In the genomic region with DNA sequence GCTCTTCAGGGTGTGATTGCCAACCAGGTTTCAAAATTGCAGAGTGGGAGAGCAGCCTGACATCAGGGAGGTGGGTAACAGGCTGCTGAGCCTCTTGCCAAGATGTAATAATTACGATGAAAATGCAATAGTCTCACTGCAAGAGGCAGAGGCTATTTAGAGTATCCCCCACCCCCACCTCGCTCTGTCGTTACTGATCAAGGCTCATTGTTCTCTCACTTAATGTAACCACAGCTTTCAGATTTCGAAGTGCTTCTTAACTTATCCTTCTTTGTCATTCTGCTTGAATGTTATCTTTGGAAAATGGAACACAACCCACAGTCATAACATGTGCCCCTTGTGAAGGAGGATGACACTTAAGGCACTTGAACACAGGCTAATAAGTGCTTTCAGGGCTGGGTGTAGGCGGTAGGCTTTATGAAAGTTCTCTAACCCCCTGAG, we compare ENCODE assay signal across 24 cellular contexts.
DNase-seq lines count a peak whose midpoint lies in the region; ATAC-seq and TF ChIP-seq lines count a peak whose summit lies in the region.
"Had no signal": no experiment of that assay in that cellular context is flagged by ENCODE, and none has a peak within 500 bp of the region (broad histone marks: within the 10 kb centered on the region; RNA-seq: fewer than 3 reads in every experiment).

No MANE protein-coding gene starts in this region.

- H3K9me3 ChIP-seq in HEK293 (ENCODE audit: control insufficient read depth, insufficient read depth, low read depth, low read length) (no peaks in the 10 kb centered on the region), SK-N-SH (no peaks in the 10 kb centered on the region), tibial artery (no peaks in the 10 kb centered on the region)
- H3K9me3 ChIP-seq: upper lobe of left lung had no signal

- no peaks in the 10 kb centered on the region for H3K27me3 ChIP-seq in SK-N-SH (ENCODE audit: insufficient read depth)
- H3K27me3 ChIP-seq in tibial artery = no peaks in the 10 kb centered on the region
- H3K27me3 ChIP-seq: spleen, upper lobe of left lung had no signal

- H3K4me3 ChIP-seq in HEK293 (ENCODE audit: low read depth, low read length) = no peak overlapping the region
- no peak overlapping the region for H3K4me3 ChIP-seq in SK-N-SH (ENCODE audit: low read depth in 2 of 2, low read length in 1 of 2)
- no peak overlapping the region for H3K4me3 ChIP-seq in tibial artery
- H3K4me3 ChIP-seq: spleen, upper lobe of left lung had no signal

- intact Hi-C loops in tibial artery (cut with DNase I; ENCODE audit: low total_unique reads) = no loop called here

- H3K9me3 Mint-ChIP-seq in nephron = peaks cover 18% of the 10 kb centered on the region
- H3K9me3 Mint-ChIP-seq: activated CD4-positive, alpha-beta memory T cell treated with anti-CD3 and anti-CD28 coated beads, Interleukin-2, amount 10 ng/mL, durations not matched to agents 7 days and 5 days had no signal

- WGBS in SK-N-SH (ENCODE audit: low lambda C conversion rate) = 58% methylated on average over 5 of the region's 5 CpGs

- POLR2A ChIA-PET in HEK293 (lab: Yijun Ruan, JAX) (no interaction called here), SK-N-SH (lab: Yijun Ruan, JAX) (no interaction called here)

- H3K9ac ChIP-seq in SK-N-SH = no peak overlapping the region

- no peak for TF ChIP-seq CTCF in HEK293 (tag by site-specific recombination; IDR thresholded peaks at IDR 0.05)
- no peak for TF ChIP-seq CTCF in nephron (IDR thresholded peaks at IDR 0.05; ENCODE audit: unreplicated experiment in 3 of 3)
- no peak for TF ChIP-seq CTCF in SK-N-SH (IDR thresholded peaks at IDR 0.05)
- no peak for TF ChIP-seq CTCF in tibial artery (IDR thresholded peaks at IDR 0.05)

- CTCF ChIA-PET in HEK293 (lab: Yijun Ruan, JAX) = interaction anchor here (0.6 kb wide), 1 partner anchor 253 kb away, joined by 3 read pairs; no protein-coding TSS in a partner anchor
- CTCF ChIA-PET in SK-N-SH (lab: Yijun Ruan, JAX) = interaction anchor here (0.6 kb wide), 1 partner anchor 653 kb away, joined by 3 read pairs; no protein-coding TSS in a partner anchor

- H3K27ac ChIP-seq in HEK293 (ENCODE audit: extremely low read depth, low read depth, low read length) (no peak overlapping the region), SK-N-SH (ENCODE audit: low read depth in 2 of 2, low read length in 1 of 2) (no peak overlapping the region), tibial artery (no peak overlapping the region)
- H3K27ac ChIP-seq: epithelial cell of prostate, spleen, upper lobe of left lung had no signal

- H3K4me1 ChIP-seq in HEK293 (ENCODE audit: control insufficient read depth, insufficient read depth, low read length) (peaks cover 2% of the 10 kb centered on the region; the same call in 1 of the 2 replicates), SK-N-SH (ENCODE audit: control insufficient read depth in 1 of 2, insufficient read depth in 2 of 2, low read depth in 1 of 2, low read length in 1 of 2) (peaks cover 0 to 5% of the 10 kb centered on the region in 2 experiments; a peak in 1 of 4 replicates), tibial artery (no peaks in the 10 kb centered on the region)
- H3K4me1 ChIP-seq: spleen had no signal

- peak overlapping the region; percentile 1 to 84 (median 24) for H3K27ac Mint-ChIP-seq in nephron
- H3K27ac Mint-ChIP-seq: activated CD4-positive, alpha-beta memory T cell treated with anti-CD3 and anti-CD28 coated beads, Interleukin-2, amount 10 ng/mL, durations not matched to agents 7 days and 5 days; activated naive CD4-positive, alpha-beta T cell treated with anti-CD3 and anti-CD28 coated beads, Interleukin-2, amount 10 ng/mL, durations not matched to agents 7 days and 5 days; CD4-positive, alpha-beta T cell had no signal

- H3K9me2 ChIP-seq in SK-N-SH = no peaks in the 10 kb centered on the region

- peak; percentile 61 for DNase-seq in NCI-H187 treated with DMSO at 0.1 percent for 48 hours (lab: John Stamatoyannopoulos, UW)
- DNase-seq in NCI-H748 treated with DMSO at 0.1 percent for 48 hours (lab: John Stamatoyannopoulos, UW) = peak; percentile 51
- DNase-seq in activated CD4-positive, alpha-beta T cell treated with anti-CD3 and anti-CD28 coated beads for 4 hours = no peak
- DNase-seq in SK-N-SH = no peak
- DNase-seq in tibial artery = no peak
- DNase-seq: activated CD4-positive, alpha-beta memory T cell treated with anti-CD3 and anti-CD28 coated beads, Interleukin-2, amount 10 ng/mL, durations not matched to agents 7 days and 5 days; activated CD4-positive, CD25-positive, alpha-beta regulatory T cell; activated naive CD4-positive, alpha-beta T cell treated with anti-CD3 and anti-CD28 coated beads, Interleukin-2, amount 10 ng/mL, durations not matched to agents 7 days and 5 days; activated T-cell treated with anti-CD3 and anti-CD28 coated beads, Interleukin-2, amount 50 U/mL, for 4 hours; CD4-positive, alpha-beta T cell; central memory CD4-positive, alpha-beta T cell; hippocampal formation; NCI-H2171 treated with DMSO at 0.1 percent for 48 hours; occipital lobe; retina; spleen; stimulated activated CD4-positive, alpha-beta T cell treated with anti-CD3 and anti-CD28 coated beads, Interleukin-4, amount 100 ng/mL, for 24 hours; T1000; upper lobe of left lung had no signal

- ATAC-seq in HG03139 (IDR thresholded peaks at IDR 0.05; ENCODE audit: unreplicated experiment) = no peak
- ATAC-seq: activated T-cell treated with anti-CD3 and anti-CD28 coated beads, Interleukin-2, amount 50 U/mL, for 4 hours; HCT116 had no signal

- no peak overlapping the region for H3K4me3 Mint-ChIP-seq in nephron
- H3K4me3 Mint-ChIP-seq: activated CD4-positive, alpha-beta memory T cell treated with anti-CD3 and anti-CD28 coated beads, Interleukin-2, amount 10 ng/mL, durations not matched to agents 7 days and 5 days; activated naive CD4-positive, alpha-beta T cell treated with anti-CD3 and anti-CD28 coated beads, Interleukin-2, amount 10 ng/mL, durations not matched to agents 7 days and 5 days; activated T-cell treated with anti-CD3 and anti-CD28 coated beads, Interleukin-2, amount 50 U/mL, for 4 hours; CD4-positive, alpha-beta T cell had no signal

- H3K79me2 ChIP-seq in SK-N-SH (ENCODE audit: insufficient read depth) = no peaks in the 10 kb centered on the region

- H4K20me1 ChIP-seq in SK-N-SH (ENCODE audit: insufficient read depth) = no peaks in the 10 kb centered on the region

- H3K4me2 ChIP-seq in SK-N-SH = no peak overlapping the region

- H3K4me1 Mint-ChIP-seq in nephron = peaks cover 14% of the 10 kb centered on the region
- H3K4me1 Mint-ChIP-seq: activated CD4-positive, alpha-beta memory T cell treated with anti-CD3 and anti-CD28 coated beads, Interleukin-2, amount 10 ng/mL, durations not matched to agents 7 days and 5 days; activated naive CD4-positive, alpha-beta T cell treated with anti-CD3 and anti-CD28 coated beads, Interleukin-2, amount 10 ng/mL, durations not matched to agents 7 days and 5 days had no signal

- TF ChIP-seq EP300 in SK-N-SH (IDR thresholded peaks at IDR 0.05; ENCODE audit: borderline replicate concordance in 1 of 2, low read depth in 1 of 2, low read length in 1 of 2) = no peak

- no peak for TF ChIP-seq RAD21 in SK-N-SH (IDR thresholded peaks at IDR 0.05; ENCODE audit: low read length)

- H3K27me3 Mint-ChIP-seq in nephron (ENCODE audit: low read depth) = peaks cover 16% of the 10 kb centered on the region
- H3K27me3 Mint-ChIP-seq: activated CD4-positive, alpha-beta memory T cell treated with anti-CD3 and anti-CD28 coated beads, Interleukin-2, amount 10 ng/mL, durations not matched to agents 7 days and 5 days; activated naive CD4-positive, alpha-beta T cell treated with anti-CD3 and anti-CD28 coated beads, Interleukin-2, amount 10 ng/mL, durations not matched to agents 7 days and 5 days had no signal

- no peak overlapping the region for H2AFZ ChIP-seq in SK-N-SH (ENCODE audit: low read depth)

- H3K36me3 ChIP-seq in HEK293 (ENCODE audit: control insufficient read depth in 2 of 2, insufficient read depth in 1 of 2, low read length in 2 of 2) = no peaks in the 10 kb centered on the region
- no peaks in the 10 kb centered on the region for H3K36me3 ChIP-seq in SK-N-SH (replicated peaks in 1 of 2; ENCODE audit: control insufficient read depth in 1 of 2, insufficient read depth in 2 of 2, low read length in 1 of 2)
- no peaks in the 10 kb centered on the region for H3K36me3 ChIP-seq in tibial artery
- H3K36me3 ChIP-seq: spleen, upper lobe of left lung had no signal

- no peaks in the 10 kb centered on the region for H3F3A ChIP-seq in SK-N-SH (replicated peaks; ENCODE audit: insufficient read depth)

- H3K36me3 Mint-ChIP-seq in nephron (ENCODE audit: low read depth) = no peaks in the 10 kb centered on the region
- H3K36me3 Mint-ChIP-seq: activated naive CD4-positive, alpha-beta T cell treated with anti-CD3 and anti-CD28 coated beads, Interleukin-2, amount 10 ng/mL, durations not matched to agents 7 days and 5 days had no signal

TF ChIP-seq in HEK293, 187 proteins besides CTCF, POLR2A, EP300 and RAD21:
- TF ChIP-seq ZFHX2 (tag by site-specific recombination; conservative IDR thresholded peaks at IDR 0.05) = peak; percentile 96
- TF ChIP-seq GLIS1 (tag by site-specific recombination; IDR thresholded peaks at IDR 0.05) = peak; percentile 57
- peak; percentile 57; the same call in 1 of the 2 replicates for TF ChIP-seq SP7 (tag by site-specific recombination; IDR thresholded peaks at IDR 0.05)
- TF ChIP-seq FEZF1 (tag by site-specific recombination; IDR thresholded peaks at IDR 0.05) = peak; percentile 34
- TF ChIP-seq EGR2 (tag by site-specific recombination; IDR thresholded peaks at IDR 0.05; ENCODE audit: low read depth) = peak; percentile 95
- no peak for TF ChIP-seq YY2 (tag by site-specific recombination; IDR thresholded peaks at IDR 0.05)

TF ChIP-seq in SK-N-SH, 30 proteins besides CTCF, POLR2A, EP300 and RAD21 (continues in another document):
- TF ChIP-seq FOXM1 (IDR thresholded peaks at IDR 0.05; ENCODE audit: low read depth) (no peak), GABPA (IDR thresholded peaks at IDR 0.05; ENCODE audit: low read depth) (no peak), POLR2AphosphoS5 (IDR thresholded peaks at IDR 0.05; ENCODE audit: low read depth, low read length) (no peak), RFX5 (IDR thresholded peaks at IDR 0.05; ENCODE audit: low read length) (no peak), RXRA (IDR thresholded peaks at IDR 0.05; ENCODE audit: borderline replicate concordance, low read depth) (no peak), GATA2 (CRISPR knock-in tag; IDR thresholded peaks at IDR 0.05) (no peak), RCOR1 (IDR thresholded peaks at IDR 0.05; ENCODE audit: low read length) (no peak), CHD2 (IDR thresholded peaks at IDR 0.05; ENCODE audit: low read length, partially characterized antibody) (no peak), MEF2A (IDR thresholded peaks at IDR 0.05; ENCODE audit: borderline replicate concordance, low read depth) (no peak), SMC3 (IDR thresholded peaks at IDR 0.05; ENCODE audit: low read depth, low read length) (no peak), NFIC (IDR thresholded peaks at IDR 0.05; ENCODE audit: borderline replicate concordance) (no peak)

Comparison
In these comparisons a context has a peak if more than half of its experiments do, and no peak if none do; other contexts are left out.
1. DNase-seq: peak in NCI-H187 treated with DMSO at 0.1 percent for 48 hours (single experiment) and NCI-H748 treated with DMSO at 0.1 percent for 48 hours (single experiment); none in activated CD4-positive, alpha-beta T cell treated with anti-CD3 and anti-CD28 coated beads for 4 hours (0 of 2), SK-N-SH (single experiment) and tibial artery (0 of 2).